ENCODE assay signal across 9 cellular contexts in genomic region chr13:44373247-44373600, GRCh38. TPM values are rescaled to one million over a fixed set of nuclear protein-coding genes. Genes with fewer than 3 reads are reported as not detected.
DNase-seq lines count a peak whose midpoint lies in the region; ATAC-seq and TF ChIP-seq lines count a peak whose summit lies in the region.
"Had no signal": no experiment of that assay in that cellular context is flagged by ENCODE, and none has a peak within 500 bp of the region (broad histone marks: within the 10 kb centered on the region; RNA-seq: fewer than 3 reads in every experiment).

No MANE protein-coding gene starts in this region.

- H3K27me3 ChIP-seq in esophagus muscularis mucosa = no peaks in the 10 kb centered on the region
- no peaks in the 10 kb centered on the region for H3K27me3 ChIP-seq in muscle layer of colon (ENCODE audit: control insufficient read depth in 1 of 2, insufficient read depth in 2 of 2, low read length in 2 of 2)
- H3K27me3 ChIP-seq in thymus (ENCODE audit: control insufficient read depth, insufficient read depth) = no peaks in the 10 kb centered on the region

- TF ChIP-seq EP300 in esophagus muscularis mucosa (IDR thresholded peaks at IDR 0.05) = no peak

- DNase-seq in esophagus muscularis mucosa (ENCODE audit: extremely low spot score) = no peak
- DNase-seq in GM10248 (ENCODE audit: extremely low spot score) = no peak
- no peak for DNase-seq in GM19240 (ENCODE audit: insufficient read length, low spot score)
- no peak for DNase-seq in NCI-H2029 treated with DMSO at 0.1 percent for 48 hours (lab: John Stamatoyannopoulos, UW)

- H3K4me1 ChIP-seq in esophagus muscularis mucosa = peaks cover 12 to 32% (median 21%) of the 10 kb centered on the region in 4 donors
- peaks cover 25% of the 10 kb centered on the region for H3K4me1 ChIP-seq in muscle layer of colon (ENCODE audit: insufficient read depth, low read length)
- H3K4me1 ChIP-seq in thymus (ENCODE audit: control insufficient read depth, insufficient read depth, low read length) = peaks cover 11% of the 10 kb centered on the region

- WGBS in esophagus muscularis mucosa = 65% methylated on average over 6 of the region's 29 CpGs
- 77% methylated on average over 29 of the region's 29 CpGs for WGBS in thymus

- TF ChIP-seq POLR2A in esophagus muscularis mucosa (IDR thresholded peaks at IDR 0.05; ENCODE audit: low read depth) = no peak

- no peak for ATAC-seq in GM21576 (IDR thresholded peaks at IDR 0.05; ENCODE audit: unreplicated experiment)
- ATAC-seq: K562 had no signal

- no peak overlapping the region for H3K9ac ChIP-seq in muscle layer of colon (ENCODE audit: low read length)

- H3K9me3 ChIP-seq in esophagus muscularis mucosa (no peaks in the 10 kb centered on the region), muscle layer of colon (ENCODE audit: low read length) (no peaks in the 10 kb centered on the region), thymus (ENCODE audit: control insufficient read depth) (peaks cover 1% of the 10 kb centered on the region)

- H3K4me3 ChIP-seq in esophagus muscularis mucosa (peak overlapping the region; percentile 69 to 78 (median 75)), muscle layer of colon (ENCODE audit: low read depth in 1 of 2, low read length in 2 of 2) (peak overlapping the region; percentile 64 to 79), thymus (ENCODE audit: low read length) (peak overlapping the region; percentile 73)
- H3K4me3 ChIP-seq: K562 had no signal

- POLR2A ChIA-PET in GM10248 (lab: Yijun Ruan, JAX) = no interaction called here

- CTCF ChIA-PET in GM10248 (lab: Yijun Ruan, JAX) = interaction anchor here (1.5 kb wide), 1 partner anchor 28 kb away, joined by 3 read pairs; no protein-coding TSS in a partner anchor

- intact Hi-C loops in esophagus muscularis mucosa (cut with DNase I) = no loop called here

- H3K27ac ChIP-seq in VCaP = peak overlapping the region; percentile 58; the same call in 1 of the 2 replicates
- peak overlapping the region; percentile 72 to 82 (median 74) for H3K27ac ChIP-seq in esophagus muscularis mucosa (replicated peaks in 1 of 4)
- H3K27ac ChIP-seq in muscle layer of colon (ENCODE audit: low read depth, low read length) = peak overlapping the region; percentile 82
- H3K27ac ChIP-seq in thymus (ENCODE audit: low read depth) = no peak overlapping the region

- TF ChIP-seq CTCF in VCaP (conservative IDR thresholded peaks at IDR 0.05) (no peak), esophagus muscularis mucosa (IDR thresholded peaks at IDR 0.05) (no peak), GM10248 (IDR thresholded peaks at IDR 0.05; ENCODE audit: control extremely low read depth, extremely low read depth, low read depth, missing control alignments) (no peak)

- H3K36me3 ChIP-seq in esophagus muscularis mucosa = no peaks in the 10 kb centered on the region
- H3K36me3 ChIP-seq in muscle layer of colon (ENCODE audit: insufficient read depth, low read length) = no peaks in the 10 kb centered on the region
- no peaks in the 10 kb centered on the region for H3K36me3 ChIP-seq in thymus (ENCODE audit: control insufficient read depth, insufficient read depth)

RNA-seq across cellular contexts. Expression of gene SERP2, which starts 0.4 kb away (rescaled TPM):
- total RNA-seq in esophagus muscularis mucosa = 1 to 10 TPM; 5.8 to 9.5 (median 7.4) TPM
- polyA plus RNA-seq in thymus = 9.4 TPM
- total RNA-seq: K562 had no signal
